Comparison of ENCODE assay signal across 11 cellular contexts in genomic region chr19:33798701-33799111, GRCh38. TPM values are rescaled to one million over a fixed set of nuclear protein-coding genes. Genes with fewer than 3 reads are reported as not detected.
A peak's percentile ranks its signal among the peaks of the same experiment; 100 is the strongest.
DNase-seq lines count a peak whose midpoint lies in the region; ATAC-seq and TF ChIP-seq lines count a peak whose summit lies in the region.
"Had no signal": no experiment of that assay in that cellular context is flagged by ENCODE, and none has a peak within 500 bp of the region (broad histone marks: within the 10 kb centered on the region; RNA-seq: fewer than 3 reads in every experiment).

No MANE protein-coding gene starts in this region.

- intact Hi-C loops in sciatic nerve (cut with DNase I) = no loop called here

- peak; percentile 73 for DNase-seq in ELF-1 (ENCODE audit: low read depth, low spot score)
- DNase-seq in astrocyte of the cerebellum (ENCODE audit: low read depth) = no peak
- DNase-seq in sciatic nerve (ENCODE audit: low spot score) = no peak
- no peak for DNase-seq in SIG-M5 treated with dmso at 0.1 percent for 504 hours (lab: John Stamatoyannopoulos, UW; ENCODE audit: unreplicated experiment)
- DNase-seq: NCI-H1417 treated with DMSO at 0.1 percent for 48 hours; stimulated activated CD4-positive, alpha-beta T cell treated with anti-CD3 and anti-CD28 coated beads, Interleukin-2, amount 100 ng/mL, for 24 hours; T-helper 9 cell had no signal

- H3K4me3 ChIP-seq in astrocyte of the cerebellum (ENCODE audit: low read depth, low read length) = peak overlapping the region; percentile 65
- peak overlapping the region; percentile 67 for H3K4me3 ChIP-seq in iPS-11a (ENCODE audit: low read depth, low read length)

- in situ Hi-C loops in astrocyte of the cerebellum (cut with HindIII; ENCODE audit: low sequenced_read_pairs) = loop anchor here (10.0 kb wide), 1 partner anchor 384 kb away; no protein-coding TSS in a partner anchor

- TF ChIP-seq CTCF in astrocyte of the cerebellum (IDR thresholded peaks at IDR 0.05; ENCODE audit: low read depth, low read length, missing control alignments) = no peak

- peak; percentile 35 for ATAC-seq in sciatic nerve
- ATAC-seq in GM18907 (IDR thresholded peaks at IDR 0.05; ENCODE audit: unreplicated experiment) = no peak
- ATAC-seq in GM19023 (IDR thresholded peaks at IDR 0.05; ENCODE audit: unreplicated experiment) = no peak
- ATAC-seq in HG03469 (IDR thresholded peaks at IDR 0.05; ENCODE audit: unreplicated experiment) = no peak

RNA-seq across cellular contexts. Expression of gene KCTD15, which starts 2.0 kb away (rescaled TPM):
- total RNA-seq in sciatic nerve = 20.4 TPM
